ENCODE assay signal across 16 cellular contexts in genomic region chr20:44526129-44526528, GRCh38. TPM values are rescaled to one million over a fixed set of nuclear protein-coding genes. Genes with fewer than 3 reads are reported as not detected.
DNase-seq lines count a peak whose midpoint lies in the region; ATAC-seq, FAIRE-seq and TF ChIP-seq lines count a peak whose summit lies in the region.
"Had no signal": no experiment of that assay in that cellular context is flagged by ENCODE, and none has a peak within 500 bp of the region (broad histone marks: within the 10 kb centered on the region; RNA-seq: fewer than 3 reads in every experiment).

No MANE protein-coding gene starts in this region.

- H4K20me1 ChIP-seq in HepG2 (ENCODE audit: insufficient read depth, low read length) = peaks cover 3% of the 10 kb centered on the region

- BruUV-seq in HepG2 (replicated peaks; lab: Mats Ljungman, UMichigan) = no TSS peak

- TF ChIP-seq EP300 in HepG2 (IDR thresholded peaks at IDR 0.05; ENCODE audit: low read depth in 2 of 2, low read length in 2 of 2) = no peak
- no peak for TF ChIP-seq EP300 in HepG2 (CRISPR knock-in tag; IDR thresholded peaks at IDR 0.05; ENCODE audit: borderline replicate concordance)

- peaks cover 7% of the 10 kb centered on the region for H3K79me2 ChIP-seq in HepG2 (ENCODE audit: insufficient read depth, low read length)

- H3K27me3 ChIP-seq in HepG2 (ENCODE audit: control insufficient read depth in 1 of 2, insufficient read depth in 2 of 2, low read length in 2 of 2) (peaks cover 0 to 7% of the 10 kb centered on the region in 2 experiments; a peak in 1 of 5 replicates), right lobe of liver (no peaks in the 10 kb centered on the region), adipocyte (replicated peaks; ENCODE audit: control insufficient read depth, insufficient read depth, low read length) (no peaks in the 10 kb centered on the region), WERI-Rb-1 (ENCODE audit: insufficient read depth, low read depth, severe bottlenecking) (no peaks in the 10 kb centered on the region)
- H3K27me3 ChIP-seq: dorsolateral prefrontal cortex, heart right ventricle, Peyer's patch had no signal

- H3K9ac ChIP-seq in HepG2 (ENCODE audit: insufficient read depth, low read depth, low read length) (no peak overlapping the region), adipocyte (ENCODE audit: low read length) (no peak overlapping the region)

- H3K4me1 ChIP-seq in HepG2 (ENCODE audit: insufficient read depth, low read length) = peaks cover 86% of the 10 kb centered on the region
- peaks cover 0 to 7% (median 0%) of the 10 kb centered on the region in 4 donors for H3K4me1 ChIP-seq in right lobe of liver
- H3K4me1 ChIP-seq in adipocyte (ENCODE audit: control insufficient read depth, insufficient read depth, low read length) = peaks cover 7% of the 10 kb centered on the region
- H3K4me1 ChIP-seq: Peyer's patch had no signal

- DNase-seq in HepG2 (ENCODE audit: low spot score) (peak; percentile 46), right lobe of liver (no peak), adipocyte (ENCODE audit: low read depth) (peak; percentile 25), foreskin fibroblast (peak; percentile 40 to 67), urothelium cell line (ENCODE audit: low spot score) (peak; percentile 37), GOT3 (lab: John Stamatoyannopoulos, UW) (no peak), NCI-H1092 (lab: John Stamatoyannopoulos, UW) (no peak), WERI-Rb-1 (no peak)
- DNase-seq: ACHN; dorsolateral prefrontal cortex; heart right ventricle; MV-4-11; NCI-H2227 treated with DMSO at 0.1 percent for 48 hours; Peyer's patch; stimulated activated CD4-positive, alpha-beta T cell treated with anti-CD3 and anti-CD28 coated beads, Interleukin-15, amount 100 ng/mL, for 24 hours; T1000 had no signal

- CTCF ChIA-PET in HepG2 (lab: Yijun Ruan, JAX; ENCODE audit: low intra/inter-chr PET ratio, low total read pairs) = no interaction called here

- no peak overlapping the region for H2AFZ ChIP-seq in HepG2 (ENCODE audit: low read length)

- TF ChIP-seq POLR2A in HepG2 (IDR thresholded peaks at IDR 0.05; ENCODE audit: insufficient read depth in 1 of 2, low read depth in 2 of 2, low read length in 2 of 2) (no peak), right lobe of liver (IDR thresholded peaks at IDR 0.05) (no peak)

- H3K27ac ChIP-seq in HepG2 (ENCODE audit: extremely low read length, insufficient read depth, low read length) (no peak overlapping the region), right lobe of liver (no peak overlapping the region), WERI-Rb-1 (no peak overlapping the region)
- H3K27ac ChIP-seq: dorsolateral prefrontal cortex, heart right ventricle, Peyer's patch had no signal

- H3K4me3 ChIP-seq in HepG2 (replicated peaks in 1 of 3; ENCODE audit: insufficient read depth in 1 of 3, low read depth in 2 of 3, low read length in 3 of 3) = no peak overlapping the region
- no peak overlapping the region for H3K4me3 ChIP-seq in right lobe of liver
- H3K4me3 ChIP-seq in adipocyte (ENCODE audit: low read length) = no peak overlapping the region
- no peak overlapping the region for H3K4me3 ChIP-seq in foreskin fibroblast (ENCODE audit: low read depth in 1 of 2, low read length in 2 of 2)
- no peak overlapping the region for H3K4me3 ChIP-seq in WERI-Rb-1 (ENCODE audit: low read depth, low read length)
- H3K4me3 ChIP-seq: dorsolateral prefrontal cortex, heart right ventricle, Peyer's patch had no signal

- ATAC-seq in HepG2 (no peak), right lobe of liver (no peak)
- ATAC-seq: heart right ventricle had no signal

- in situ Hi-C loops in HepG2 (cut with HindIII; ENCODE audit: extremely low pct_ligation_motif_present, low pct_unique_long_range_greater_than_20kb) = no loop called here

- POLR2A ChIA-PET in HepG2 (lab: Yijun Ruan, JAX) = no interaction called here

- FAIRE-seq in HepG2 (lab: Jason Lieb, UNC) (no peak), urothelium cell line (lab: Jason Lieb, UNC) (no peak)

- no peak for TF ChIP-seq CTCF in HepG2 (CRISPR knock-in tag; IDR thresholded peaks at IDR 0.05)
- no peak for TF ChIP-seq CTCF in right lobe of liver (IDR thresholded peaks at IDR 0.05)
- TF ChIP-seq CTCF in foreskin fibroblast (IDR thresholded peaks at IDR 0.05; ENCODE audit: low read depth, low read length) = no peak
- TF ChIP-seq CTCF in WERI-Rb-1 (IDR thresholded peaks at IDR 0.05; ENCODE audit: low read depth, low read length) = no peak

- no peak for TF ChIP-seq RAD21 in HepG2 (CRISPR knock-in tag; IDR thresholded peaks at IDR 0.05)

- H3K36me3 ChIP-seq in HepG2 (replicated peaks in 1 of 2; ENCODE audit: control insufficient read depth in 1 of 2, insufficient read depth in 2 of 2, low read length in 2 of 2) = no peaks in the 10 kb centered on the region
- H3K36me3 ChIP-seq in right lobe of liver = no peaks in the 10 kb centered on the region
- H3K36me3 ChIP-seq in adipocyte (ENCODE audit: control insufficient read depth, insufficient read depth, low read length, severe bottlenecking) = no peaks in the 10 kb centered on the region
- peaks cover 4% of the 10 kb centered on the region for H3K36me3 ChIP-seq in WERI-Rb-1
- H3K36me3 ChIP-seq: heart right ventricle, Peyer's patch had no signal

- H3K9me3 ChIP-seq in HepG2 (ENCODE audit: low read length) = no peaks in the 10 kb centered on the region
- H3K9me3 ChIP-seq in right lobe of liver = no peaks in the 10 kb centered on the region
- H3K9me3 ChIP-seq in adipocyte (ENCODE audit: control insufficient read depth, low read length) = no peaks in the 10 kb centered on the region
- H3K9me3 ChIP-seq in WERI-Rb-1 (ENCODE audit: severe bottlenecking) = no peaks in the 10 kb centered on the region
- H3K9me3 ChIP-seq: heart right ventricle, Peyer's patch had no signal

- peak overlapping the region; percentile 13; the same call in 1 of the 2 replicates for H3K4me2 ChIP-seq in HepG2 (ENCODE audit: low read depth, low read length)

- intact Hi-C loops in HepG2 (cut with micrococcal nuclease; ENCODE audit: unreplicated experiment) = no loop called here
- intact Hi-C loops in right lobe of liver (cut with DNase I) = no loop called here

- 43% methylated on average over 6 of the region's 6 CpGs for WGBS in HepG2 (ENCODE audit: low lambda C conversion rate)
- 69% methylated on average over 5 of the region's 6 CpGs for WGBS in right lobe of liver (ENCODE audit: insufficient coverage, low coverage, low lambda C conversion rate, missing lambda C conversion rate)

RNA-seq across cellular contexts. Expression of gene SERINC3, which starts 4.3 kb away (rescaled TPM):
- total RNA-seq in HepG2 (2016; rRNA removed; fragmentation: Illumina TruSeq; extraction: Trizol) (53.5 and 82.0 TPM in 2 replicates), right lobe of liver (10 to 100 TPM; 42.2 to 77.5 (median 58.5) TPM)
- total RNA-seq in HepG2 (2016; cell fraction: cytosol; rRNA removed; fragmentation: Illumina TruSeq; extraction: Trizol; ENCODE audit: low read depth) = 18.2 and 23.6 TPM in 2 replicates
- 60.4 and 86.2 TPM in 2 replicates for total RNA-seq in HepG2 (2016; cell fraction: insoluble cytoplasmic fraction; rRNA removed; fragmentation: Illumina TruSeq; extraction: Trizol)
- 40.1 and 41.9 TPM in 2 replicates for total RNA-seq in HepG2 (2016; cell fraction: membrane; rRNA removed; fragmentation: Illumina TruSeq; extraction: Trizol)
- 61.2 and 69.4 TPM in 2 replicates for total RNA-seq in HepG2 (2016; cell fraction: nucleus; rRNA removed; fragmentation: Illumina TruSeq; extraction: Trizol)
- 208 and 226 TPM in 2 replicates for polyA plus RNA-seq in HepG2 (2011; rRNA removed)
- polyA plus RNA-seq in HepG2 (2011; cell fraction: cytosol; rRNA removed) = 233 and 277 TPM in 2 replicates
- polyA plus RNA-seq in HepG2 (2011; cell fraction: nucleus; rRNA removed) = 99.3 and 112 TPM in 2 replicates
- polyA plus RNA-seq in HepG2 (2012) = 113 and 127 TPM in 2 replicates
- polyA plus RNA-seq in HepG2 (2016; cell fraction: cytosol; fragmentation: Illumina TruSeq; extraction: Trizol; ENCODE audit: low read depth) = 14.1 and 17.6 TPM in 2 replicates
- polyA plus RNA-seq in HepG2 (2016; cell fraction: insoluble cytoplasmic fraction; fragmentation: Illumina TruSeq; extraction: Trizol; ENCODE audit: low read depth) = 45.2 and 48.0 TPM in 2 replicates
- polyA plus RNA-seq in HepG2 (2016; cell fraction: membrane; fragmentation: Illumina TruSeq; extraction: Trizol; ENCODE audit: low read depth) = 24.9 and 28.0 TPM in 2 replicates
- 80.9 and 84.6 TPM in 2 replicates for polyA plus RNA-seq in HepG2 (2016; cell fraction: nucleus; fragmentation: Illumina TruSeq; extraction: Trizol; ENCODE audit: insufficient read depth, low read depth)
- polyA minus RNA-seq in HepG2 (2011; rRNA and poly(A)+ RNA removed; ENCODE audit: low replicate concordance) = 441 and 695 TPM in 2 replicates
- 196 and 254 TPM in 2 replicates for polyA minus RNA-seq in HepG2 (2011; cell fraction: cytosol; rRNA and poly(A)+ RNA removed)
- 98.0 and 139 TPM in 2 replicates for polyA minus RNA-seq in HepG2 (2011; cell fraction: nucleus; rRNA and poly(A)+ RNA removed)

RNA-seq across cellular contexts. Expression of gene TTPAL, which starts 50.5 kb away (rescaled TPM):
- total RNA-seq in HepG2 (2016; rRNA removed; fragmentation: Illumina TruSeq; extraction: Trizol) = 18.8 and 25.0 TPM in 2 replicates
- 5.5 and 6.4 TPM in 2 replicates for total RNA-seq in HepG2 (2016; cell fraction: cytosol; rRNA removed; fragmentation: Illumina TruSeq; extraction: Trizol; ENCODE audit: low read depth)
- 18.9 and 20.5 TPM in 2 replicates for total RNA-seq in HepG2 (2016; cell fraction: insoluble cytoplasmic fraction; rRNA removed; fragmentation: Illumina TruSeq; extraction: Trizol)
- total RNA-seq in HepG2 (2016; cell fraction: membrane; rRNA removed; fragmentation: Illumina TruSeq; extraction: Trizol) = 9.4 and 11.1 TPM in 2 replicates
- total RNA-seq in HepG2 (2016; cell fraction: nucleus; rRNA removed; fragmentation: Illumina TruSeq; extraction: Trizol) = 12.8 and 13.9 TPM in 2 replicates
- 4.3 and 6.5 TPM in 2 replicates for polyA plus RNA-seq in HepG2 (2011; rRNA removed)
- 2.9 and 4.0 TPM in 2 replicates for polyA plus RNA-seq in HepG2 (2011; cell fraction: cytosol; rRNA removed)
- 7.3 and 9.9 TPM in 2 replicates for polyA plus RNA-seq in HepG2 (2011; cell fraction: nucleus; rRNA removed)
- 6.4 and 9.2 TPM in 2 replicates for polyA plus RNA-seq in HepG2 (2012)
- polyA plus RNA-seq in HepG2 (2016; cell fraction: cytosol; fragmentation: Illumina TruSeq; extraction: Trizol; ENCODE audit: low read depth) = 0.79 and 1.3 TPM in 2 replicates
- polyA plus RNA-seq in HepG2 (2016; cell fraction: insoluble cytoplasmic fraction; fragmentation: Illumina TruSeq; extraction: Trizol; ENCODE audit: low read depth) = 16.0 and 18.5 TPM in 2 replicates
- polyA plus RNA-seq in HepG2 (2016; cell fraction: membrane; fragmentation: Illumina TruSeq; extraction: Trizol; ENCODE audit: low read depth) = 3.7 and 4.2 TPM in 2 replicates
- polyA plus RNA-seq in HepG2 (2016; cell fraction: nucleus; fragmentation: Illumina TruSeq; extraction: Trizol; ENCODE audit: insufficient read depth, low read depth) = 19.0 and 22.5 TPM in 2 replicates
- 13.1 and 21.0 TPM in 2 replicates for polyA minus RNA-seq in HepG2 (2011; rRNA and poly(A)+ RNA removed; ENCODE audit: low replicate concordance)
- 5.7 and 6.9 TPM in 2 replicates for polyA minus RNA-seq in HepG2 (2011; cell fraction: cytosol; rRNA and poly(A)+ RNA removed)
- polyA minus RNA-seq in HepG2 (2011; cell fraction: nucleus; rRNA and poly(A)+ RNA removed) = 6.1 and 6.7 TPM in 2 replicates
- 100 to 1,000 TPM in 1 of 6 experiments, 10 to 100 TPM in 5; 18.0 to 102 (median 28.7) TPM for total RNA-seq in right lobe of liver

RNA-seq across cellular contexts. Expression of gene PKIG, which starts 56.2 kb away (rescaled TPM):
- 44.5 and 47.6 TPM in 2 replicates for total RNA-seq in HepG2 (2016; rRNA removed; fragmentation: Illumina TruSeq; extraction: Trizol)
- total RNA-seq in HepG2 (2016; cell fraction: cytosol; rRNA removed; fragmentation: Illumina TruSeq; extraction: Trizol; ENCODE audit: low read depth) = 153 and 165 TPM in 2 replicates
- 46.5 and 47.5 TPM in 2 replicates for total RNA-seq in HepG2 (2016; cell fraction: insoluble cytoplasmic fraction; rRNA removed; fragmentation: Illumina TruSeq; extraction: Trizol)
- total RNA-seq in HepG2 (2016; cell fraction: membrane; rRNA removed; fragmentation: Illumina TruSeq; extraction: Trizol) = 152 and 172 TPM in 2 replicates
- 15.9 and 17.5 TPM in 2 replicates for total RNA-seq in HepG2 (2016; cell fraction: nucleus; rRNA removed; fragmentation: Illumina TruSeq; extraction: Trizol)
- polyA plus RNA-seq in HepG2 (2011; rRNA removed) = 30.8 and 31.0 TPM in 2 replicates
- 38.5 and 44.2 TPM in 2 replicates for polyA plus RNA-seq in HepG2 (2011; cell fraction: cytosol; rRNA removed)
- 16.9 and 18.1 TPM in 2 replicates for polyA plus RNA-seq in HepG2 (2011; cell fraction: nucleus; rRNA removed)
- polyA plus RNA-seq in HepG2 (2012) = 31.8 and 34.8 TPM in 2 replicates
- 204 and 234 TPM in 2 replicates for polyA plus RNA-seq in HepG2 (2016; cell fraction: cytosol; fragmentation: Illumina TruSeq; extraction: Trizol; ENCODE audit: low read depth)
- 54.1 and 61.3 TPM in 2 replicates for polyA plus RNA-seq in HepG2 (2016; cell fraction: insoluble cytoplasmic fraction; fragmentation: Illumina TruSeq; extraction: Trizol; ENCODE audit: low read depth)
- polyA plus RNA-seq in HepG2 (2016; cell fraction: membrane; fragmentation: Illumina TruSeq; extraction: Trizol; ENCODE audit: low read depth) = 173 and 198 TPM in 2 replicates
- polyA plus RNA-seq in HepG2 (2016; cell fraction: nucleus; fragmentation: Illumina TruSeq; extraction: Trizol; ENCODE audit: insufficient read depth, low read depth) = 31.1 and 35.7 TPM in 2 replicates
- 5.9 and 22.6 TPM in 2 replicates for polyA minus RNA-seq in HepG2 (2011; rRNA and poly(A)+ RNA removed; ENCODE audit: low replicate concordance)
- 13.4 and 14.9 TPM in 2 replicates for polyA minus RNA-seq in HepG2 (2011; cell fraction: cytosol; rRNA and poly(A)+ RNA removed)
- polyA minus RNA-seq in HepG2 (2011; cell fraction: nucleus; rRNA and poly(A)+ RNA removed) = 9.3 and 9.9 TPM in 2 replicates
- 10 to 100 TPM; 11.7 to 31.7 (median 21.8) TPM for total RNA-seq in right lobe of liver

Comparison
In these comparisons a context has a peak if more than half of its experiments do, and no peak if none do; other contexts are left out.
1. DNase-seq: peak in HepG2 (single experiment), adipocyte (single experiment), foreskin fibroblast (2 of 2) and urothelium cell line (single experiment); none in right lobe of liver (0 of 3), GOT3 (single experiment), NCI-H1092 (single experiment) and WERI-Rb-1 (single experiment).